In genomic region chr3:184811663-184811998, GRCh38 we compare ENCODE assay signal across 7 cellular contexts. TPM values are rescaled to one million over a fixed set of nuclear protein-coding genes. Genes with fewer than 3 reads are reported as not detected.
DNase-seq lines count a peak whose midpoint lies in the region; ATAC-seq, FAIRE-seq and TF ChIP-seq lines count a peak whose summit lies in the region.

No MANE protein-coding gene starts in this region.

- H3K27me3 ChIP-seq in HUES48 (ENCODE audit: control insufficient read depth, insufficient read depth, low read length) (no peaks in the 10 kb centered on the region), iPS-15b (ENCODE audit: control insufficient read depth, insufficient read depth, low read length) (peaks cover 6% of the 10 kb centered on the region)

- H3K9ac ChIP-seq in HUES48 (ENCODE audit: low read depth, low read length) (no peak overlapping the region), iPS-15b (ENCODE audit: low read depth, low read length) (no peak overlapping the region)

- H3K9me3 ChIP-seq in HUES48 (ENCODE audit: control insufficient read depth, insufficient read depth, low read length): no peaks in the 10 kb centered on the region
- H3K9me3 ChIP-seq in iPS-15b (ENCODE audit: control insufficient read depth, insufficient read depth, low read length): no peaks in the 10 kb centered on the region

- H3K4me3 ChIP-seq in HUES48 (ENCODE audit: low read depth, low read length): peak overlapping the region; percentile 80
- peak overlapping the region; percentile 88 for H3K4me3 ChIP-seq in iPS-15b (ENCODE audit: low read depth, low read length)

- DNase-seq in activated CD4-positive, alpha-beta memory T cell treated with anti-CD3 and anti-CD28 coated beads, Interleukin-2, amount 10 ng/mL, durations not matched to agents 7 days and 5 days: no peak
- DNase-seq in stimulated activated effector memory CD8-positive, alpha-beta T cell treated with anti-CD3 and anti-CD28 coated beads, Interleukin-12 subunit alpha, Interleukin-12 subunit beta, amount 100 ng/mL, for 72 hours (ENCODE audit: low spot score in 2 of 2): no peak
- DNase-seq in NCI-H2227 treated with DMSO at 0.1 percent for 48 hours (lab: John Stamatoyannopoulos, UW) (no peak), GM12892 (ENCODE audit: insufficient read length) (no peak), H54 (ENCODE audit: insufficient read length, low spot score) (no peak)

- FAIRE-seq in GM12892 (lab: Jason Lieb, UNC) (no peak), H54 (lab: Jason Lieb, UNC) (no peak)

- no peak for TF ChIP-seq POLR2A in GM12892 (IDR thresholded peaks at IDR 0.05; ENCODE audit: low read depth, low read length)
- TF ChIP-seq POLR2A in H54 (IDR thresholded peaks at IDR 0.05; ENCODE audit: low read depth, low read length): no peak

- no peaks in the 10 kb centered on the region; the same call in 1 of the 2 replicates for H3K36me3 ChIP-seq in HUES48 (ENCODE audit: control insufficient read depth, insufficient read depth, low read length)
- no peaks in the 10 kb centered on the region for H3K36me3 ChIP-seq in iPS-15b (ENCODE audit: control insufficient read depth, insufficient read depth, low read length)

- peaks cover 16% of the 10 kb centered on the region for H3K36me3 Mint-ChIP-seq in activated CD4-positive, alpha-beta memory T cell treated with anti-CD3 and anti-CD28 coated beads, Interleukin-2, amount 10 ng/mL, durations not matched to agents 7 days and 5 days (ENCODE audit: low read depth)
- H3K36me3 Mint-ChIP-seq in stimulated activated effector memory CD8-positive, alpha-beta T cell treated with anti-CD3 and anti-CD28 coated beads, Interleukin-12 subunit alpha, Interleukin-12 subunit beta, amount 100 ng/mL, for 72 hours: peaks cover 16% of the 10 kb centered on the region

- POLR2A ChIA-PET in activated CD4-positive, alpha-beta memory T cell treated with anti-CD3 and anti-CD28 coated beads, Interleukin-2, amount 10 ng/mL, durations not matched to agents 7 days and 5 days (lab: Charles Lee): interaction anchor here (0.7 to 4.8 kb wide), 4 partner anchors 10 to 68 kb away, joined by 3 to 29 read pairs (median 4); no protein-coding TSS in a partner anchor

- H3K9me3 Mint-ChIP-seq in activated CD4-positive, alpha-beta memory T cell treated with anti-CD3 and anti-CD28 coated beads, Interleukin-2, amount 10 ng/mL, durations not matched to agents 7 days and 5 days: no peaks in the 10 kb centered on the region
- H3K9me3 Mint-ChIP-seq in stimulated activated effector memory CD8-positive, alpha-beta T cell treated with anti-CD3 and anti-CD28 coated beads, Interleukin-12 subunit alpha, Interleukin-12 subunit beta, amount 100 ng/mL, for 72 hours: no peaks in the 10 kb centered on the region

- H3K27me3 Mint-ChIP-seq in activated CD4-positive, alpha-beta memory T cell treated with anti-CD3 and anti-CD28 coated beads, Interleukin-2, amount 10 ng/mL, durations not matched to agents 7 days and 5 days: peaks cover 2% of the 10 kb centered on the region

- no peak for ATAC-seq in stimulated activated effector memory CD8-positive, alpha-beta T cell treated with anti-CD3 and anti-CD28 coated beads, Interleukin-12 subunit alpha, Interleukin-12 subunit beta, amount 100 ng/mL, for 72 hours

- H3K4me1 ChIP-seq in HUES48 (ENCODE audit: control insufficient read depth, insufficient read depth, low read length): peaks cover 4% of the 10 kb centered on the region; the same call in 1 of the 2 replicates
- no peaks in the 10 kb centered on the region for H3K4me1 ChIP-seq in iPS-15b (ENCODE audit: control insufficient read depth, insufficient read depth, low read length)

- H3K27ac ChIP-seq in HUES48 (ENCODE audit: low read depth, low read length): no peak overlapping the region

- H3K4me3 Mint-ChIP-seq in activated CD4-positive, alpha-beta memory T cell treated with anti-CD3 and anti-CD28 coated beads, Interleukin-2, amount 10 ng/mL, durations not matched to agents 7 days and 5 days: peak overlapping the region; percentile 92
- peak overlapping the region; percentile 85 for H3K4me3 Mint-ChIP-seq in stimulated activated effector memory CD8-positive, alpha-beta T cell treated with anti-CD3 and anti-CD28 coated beads, Interleukin-12 subunit alpha, Interleukin-12 subunit beta, amount 100 ng/mL, for 72 hours

- peaks cover 55% of the 10 kb centered on the region for H3K4me1 Mint-ChIP-seq in activated CD4-positive, alpha-beta memory T cell treated with anti-CD3 and anti-CD28 coated beads, Interleukin-2, amount 10 ng/mL, durations not matched to agents 7 days and 5 days
- H3K4me1 Mint-ChIP-seq in stimulated activated effector memory CD8-positive, alpha-beta T cell treated with anti-CD3 and anti-CD28 coated beads, Interleukin-12 subunit alpha, Interleukin-12 subunit beta, amount 100 ng/mL, for 72 hours: peaks cover 48% of the 10 kb centered on the region

- peak overlapping the region; percentile 91 for H3K27ac Mint-ChIP-seq in activated CD4-positive, alpha-beta memory T cell treated with anti-CD3 and anti-CD28 coated beads, Interleukin-2, amount 10 ng/mL, durations not matched to agents 7 days and 5 days
- peak overlapping the region; percentile 96 for H3K27ac Mint-ChIP-seq in stimulated activated effector memory CD8-positive, alpha-beta T cell treated with anti-CD3 and anti-CD28 coated beads, Interleukin-12 subunit alpha, Interleukin-12 subunit beta, amount 100 ng/mL, for 72 hours

- CTCF ChIA-PET in activated CD4-positive, alpha-beta memory T cell treated with anti-CD3 and anti-CD28 coated beads, Interleukin-2, amount 10 ng/mL, durations not matched to agents 7 days and 5 days (lab: Charles Lee): interaction anchor here (0.7 to 1.8 kb wide), 5 partner anchors 8 to 253 kb away, joined by 3 to 9 read pairs (median 4); no protein-coding TSS in a partner anchor

RNA-seq across cellular contexts. Expression of gene VPS8, which starts 0.3 kb away (rescaled TPM):
- total RNA-seq in activated CD4-positive, alpha-beta memory T cell treated with anti-CD3 and anti-CD28 coated beads, Interleukin-2, amount 10 ng/mL, durations not matched to agents 7 days and 5 days: 10 to 100 TPM; 60.8 to 61.2 TPM
- 13.2 TPM for polyA plus RNA-seq in GM12892 (2012; ENCODE audit: missing spikeins)
